In genomic region chr4:112647785-112648184, GRCh38 we compare ENCODE assay signal across 18 cellular contexts.
"Had no signal": no experiment of that assay in that cellular context is flagged by ENCODE, and none has a peak within 500 bp of the region (broad histone marks: within the 10 kb centered on the region; RNA-seq: fewer than 3 reads in every experiment).

No MANE protein-coding gene starts in this region.

- ATAC-seq: activated CD4-positive, CD25-positive, alpha-beta regulatory T cell treated with anti-CD3 and anti-CD28 coated beads, Interleukin-2, amount 50 U/mL, for 24 hours; activated CD8-positive, alpha-beta memory T cell treated with anti-CD3 and anti-CD28 coated beads, Interleukin-2, amount 10 ng/mL, durations not matched to agents 7 days and 5 days; activated naive CD4-positive, alpha-beta T cell treated with anti-CD3 and anti-CD28 coated beads, Interleukin-2, amount 50 U/mL, for 72 hours; pancreas; stimulated activated effector memory CD8-positive, alpha-beta T cell treated with anti-CD3 and anti-CD28 coated beads, Interleukin-12 subunit alpha, Interleukin-12 subunit beta, amount 100 ng/mL, for 72 hours had no signal

- H3K4me1 ChIP-seq: pancreas, thyroid gland had no signal

- FAIRE-seq: endometrium, small intestine, urothelium cell line had no signal

- H3K27ac ChIP-seq: esophagus muscularis mucosa, pancreas, thyroid gland had no signal

- H3K4me3 ChIP-seq: esophagus muscularis mucosa, pancreas, thyroid gland had no signal

- H3K9me3 ChIP-seq: esophagus muscularis mucosa, pancreas, thyroid gland had no signal

- DNase-seq: activated CD4-positive, alpha-beta T cell treated with anti-CD3 and anti-CD28 coated beads, Interleukin-2, amount 50 U/mL, for 4 hours; activated CD8-positive, alpha-beta memory T cell treated with anti-CD3 and anti-CD28 coated beads, Interleukin-2, amount 10 ng/mL, durations not matched to agents 7 days and 5 days; activated effector memory CD4-positive, alpha-beta T cell treated with anti-CD3 and anti-CD28 coated beads, Interleukin-2, amount 50 U/mL, for 16 hours; activated T-cell treated with anti-CD3 and anti-CD28 coated beads, Interleukin-2, amount 50 U/mL, for 24 hours; amniotic stem cell; cerebellar nuclear complex; foreskin fibroblast; kidney glomerular epithelial cell; pancreas; retina; small intestine; thyroid gland had no signal

- H3K27me3 ChIP-seq: esophagus muscularis mucosa, pancreas, thyroid gland had no signal
